9 cellular contexts compared by ENCODE assay signal in genomic region chr4:173288698-173289350, GRCh38. TPM values are rescaled to one million over a fixed set of nuclear protein-coding genes. Genes with fewer than 3 reads are reported as not detected.
DNase-seq lines count a peak whose midpoint lies in the region; ATAC-seq and TF ChIP-seq lines count a peak whose summit lies in the region.
"Had no signal": no experiment of that assay in that cellular context is flagged by ENCODE, and none has a peak within 500 bp of the region (broad histone marks: within the 10 kb centered on the region; RNA-seq: fewer than 3 reads in every experiment).

No MANE protein-coding gene starts in this region.

- no peak for DNase-seq in stimulated activated naive CD8-positive, alpha-beta T cell treated with anti-CD3 and anti-CD28 coated beads, Interleukin-15, Interleukin-2, amounts not matched to agents 100 U/mL and 50 U/mL, for 24 hours
- no peak for DNase-seq in WTC11 (ENCODE audit: low spot score)
- no peak for DNase-seq in stimulated activated CD4-positive, alpha-beta T cell treated with anti-CD3 and anti-CD28 coated beads, Interleukin-4, amount 100 ng/mL, for 4 hours
- DNase-seq in anterior cingulate cortex (lab: John Stamatoyannopoulos, UW), result no peak
- no peak for DNase-seq in GM03348 (ENCODE audit: low spot score)

- no peaks in the 10 kb centered on the region for H3K27me3 Mint-ChIP-seq in stimulated activated naive CD8-positive, alpha-beta T cell treated with anti-CD3 and anti-CD28 coated beads, Interleukin-15, Interleukin-2, amounts not matched to agents 100 ng/mL and 50 ng/mL, for 24 hours
- H3K27me3 Mint-ChIP-seq in WTC11 (ENCODE audit: low read depth), result no peaks in the 10 kb centered on the region; the same call in 1 of the 2 replicates

- H3K27ac Mint-ChIP-seq in stimulated activated naive CD8-positive, alpha-beta T cell treated with anti-CD3 and anti-CD28 coated beads, Interleukin-15, Interleukin-2, amounts not matched to agents 100 ng/mL and 50 ng/mL, for 24 hours, result peak overlapping the region; percentile 28
- no peak overlapping the region for H3K27ac Mint-ChIP-seq in WTC11

- H3K4me1 Mint-ChIP-seq in stimulated activated naive CD8-positive, alpha-beta T cell treated with anti-CD3 and anti-CD28 coated beads, Interleukin-15, Interleukin-2, amounts not matched to agents 100 ng/mL and 50 ng/mL, for 24 hours (ENCODE audit: low read depth), result peaks cover 18% of the 10 kb centered on the region
- peaks cover 2% of the 10 kb centered on the region; the same call in 1 of the 2 replicates for H3K4me1 Mint-ChIP-seq in WTC11

- H3K4me1 ChIP-seq in duodenal mucosa (ENCODE audit: control insufficient read depth in 1 of 2, insufficient read depth in 2 of 2, low read length in 2 of 2), result peaks cover 0 to 15% of the 10 kb centered on the region in 2 donors
- H3K4me1 ChIP-seq: upper lobe of left lung had no signal

- no peak for TF ChIP-seq CTCF in WTC11 (IDR thresholded peaks at IDR 0.05)

- no peaks in the 10 kb centered on the region for H3K27me3 ChIP-seq in duodenal mucosa (ENCODE audit: control insufficient read depth in 1 of 2, insufficient read depth in 2 of 2, low read length in 2 of 2)
- H3K27me3 ChIP-seq: upper lobe of left lung had no signal

- peaks cover 9% of the 10 kb centered on the region for H3K9me3 Mint-ChIP-seq in stimulated activated naive CD8-positive, alpha-beta T cell treated with anti-CD3 and anti-CD28 coated beads, Interleukin-15, Interleukin-2, amounts not matched to agents 100 ng/mL and 50 ng/mL, for 24 hours
- peaks cover 45% of the 10 kb centered on the region for H3K9me3 Mint-ChIP-seq in WTC11

- peaks cover 19 to 33% of the 10 kb centered on the region in 2 donors for H3K9me3 ChIP-seq in duodenal mucosa (ENCODE audit: control insufficient read depth in 1 of 2, low read length in 2 of 2)

- peak overlapping the region; percentile 35 for H3K4me3 Mint-ChIP-seq in stimulated activated naive CD8-positive, alpha-beta T cell treated with anti-CD3 and anti-CD28 coated beads, Interleukin-15, Interleukin-2, amounts not matched to agents 100 ng/mL and 50 ng/mL, for 24 hours
- H3K4me3 Mint-ChIP-seq in WTC11, result no peak overlapping the region

- no peak overlapping the region for H3K27ac ChIP-seq in duodenal mucosa (ENCODE audit: low read depth, low read length)
- H3K27ac ChIP-seq: upper lobe of left lung had no signal

- H3K36me3 ChIP-seq in duodenal mucosa (ENCODE audit: control insufficient read depth in 1 of 2, insufficient read depth in 2 of 2, low read length in 2 of 2), result peaks cover 6 to 15% of the 10 kb centered on the region in 2 donors
- H3K36me3 ChIP-seq: upper lobe of left lung had no signal

- POLR2A ChIA-PET in WTC11 (lab: Charles Lee), result no interaction called here

- no peak overlapping the region for H3K9ac ChIP-seq in duodenal mucosa (ENCODE audit: low read depth in 1 of 2, low read length in 2 of 2)

- H3K36me3 Mint-ChIP-seq in stimulated activated naive CD8-positive, alpha-beta T cell treated with anti-CD3 and anti-CD28 coated beads, Interleukin-15, Interleukin-2, amounts not matched to agents 100 ng/mL and 50 ng/mL, for 24 hours (ENCODE audit: low read depth), result peaks cover 31% of the 10 kb centered on the region
- peaks cover 45% of the 10 kb centered on the region for H3K36me3 Mint-ChIP-seq in WTC11

- CTCF ChIA-PET in WTC11 (lab: Charles Lee), result interaction anchor here (0.8 to 5.3 kb wide), 4 partner anchors 13 to 275 kb away, joined by 3 to 57 read pairs (median 4); partner anchors contain the start of gene HMGB2

- H3K4me3 ChIP-seq in duodenal mucosa (ENCODE audit: low read depth in 1 of 2, low read length in 2 of 2), result peak overlapping the region; percentile 31 to 45

- ATAC-seq in stimulated activated naive CD8-positive, alpha-beta T cell treated with anti-CD3 and anti-CD28 coated beads, Interleukin-15, Interleukin-2, amounts not matched to agents 100 U/mL and 50 U/mL, for 24 hours, result no peak
- peak; percentile 12 for ATAC-seq in HG03565 (IDR thresholded peaks at IDR 0.05; ENCODE audit: unreplicated experiment)
- no peak for ATAC-seq in WTC11

TF ChIP-seq in WTC11, 78 proteins besides CTCF, POLR2A, EP300 and RAD21:
- TF ChIP-seq ZMAT4 (CRISPR knock-in tag; IDR thresholded peaks at IDR 0.05) (no peak), GRHL2 (CRISPR knock-in tag; IDR thresholded peaks at IDR 0.05; ENCODE audit: insufficient replicate concordance, severe bottlenecking) (no peak), ZNF532 (CRISPR knock-in tag; IDR thresholded peaks at IDR 0.05; ENCODE audit: borderline replicate concordance) (no peak), ZNF671 (CRISPR knock-in tag; IDR thresholded peaks at IDR 0.05) (no peak), RORB (CRISPR knock-in tag; IDR thresholded peaks at IDR 0.05) (no peak), USF1 (CRISPR knock-in tag; IDR thresholded peaks at IDR 0.05) (no peak), ESRRA (CRISPR knock-in tag; IDR thresholded peaks at IDR 0.05; ENCODE audit: borderline replicate concordance) (no peak), ZNF138 (CRISPR knock-in tag; conservative IDR thresholded peaks at IDR 0.05) (no peak), FOXP4 (CRISPR knock-in tag; IDR thresholded peaks at IDR 0.05) (no peak), IRF2 (CRISPR knock-in tag; IDR thresholded peaks at IDR 0.05; ENCODE audit: borderline replicate concordance, low read depth) (no peak), OVOL2 (CRISPR knock-in tag; IDR thresholded peaks at IDR 0.05; ENCODE audit: borderline replicate concordance) (no peak), ZNF263 (CRISPR knock-in tag; IDR thresholded peaks at IDR 0.05; ENCODE audit: low read depth) (no peak), TCF7 (CRISPR knock-in tag; IDR thresholded peaks at IDR 0.05; ENCODE audit: low read depth) (no peak), ATF3 (CRISPR knock-in tag; conservative IDR thresholded peaks at IDR 0.05) (no peak), FOXK1 (CRISPR knock-in tag; IDR thresholded peaks at IDR 0.05) (no peak), MYBL2 (CRISPR knock-in tag; IDR thresholded peaks at IDR 0.05) (no peak)

RNA-seq across cellular contexts. Expression of gene HMGB2, which starts 45.3 kb away (rescaled TPM):
- 279 to 294 TPM (median 288 TPM) in 3 replicates for total RNA-seq in WTC11 (2021)
